Comparison of ENCODE assay signal across 7 cellular contexts in genomic region chr9:36728651-36729520, GRCh38.
DNase-seq lines count a peak whose midpoint lies in the region; ATAC-seq and TF ChIP-seq lines count a peak whose summit lies in the region.

No MANE protein-coding gene starts in this region.

- no TSS peak for BruUV-seq in PC-3 (replicated peaks; lab: Mats Ljungman, UMichigan)

- H3K36me3 ChIP-seq in PC-3 (ENCODE audit: low read depth, low read length) (no peaks in the 10 kb centered on the region), trophoblast cell (ENCODE audit: control insufficient read depth in 1 of 2, insufficient read depth in 2 of 2, low read length in 2 of 2) (no peaks in the 10 kb centered on the region)

- no peaks in the 10 kb centered on the region for H4K20me1 ChIP-seq in PC-3 (ENCODE audit: low read length)

- H3K79me1 ChIP-seq in trophoblast cell (ENCODE audit: low read length) = no peaks in the 10 kb centered on the region

- no peak overlapping the region for H4K91ac ChIP-seq in trophoblast cell (ENCODE audit: low read depth, low read length)

- H3K4me2 ChIP-seq in PC-3 (ENCODE audit: low read length) (no peak overlapping the region), trophoblast cell (ENCODE audit: low read length) (no peak overlapping the region)

- H2AFZ ChIP-seq in PC-3 (ENCODE audit: low read length) = no peak overlapping the region
- no peak overlapping the region for H2AFZ ChIP-seq in trophoblast cell (ENCODE audit: insufficient read depth, low read length, poor library complexity)

- H3K18ac ChIP-seq in trophoblast cell (ENCODE audit: low read length) = no peak overlapping the region

- H3K9ac ChIP-seq in PC-3 (ENCODE audit: low read length) = no peak overlapping the region
- no peak overlapping the region for H3K9ac ChIP-seq in trophoblast cell (ENCODE audit: low read length)

- no peaks in the 10 kb centered on the region for H3K9me2 ChIP-seq in PC-3 (replicated peaks; ENCODE audit: low read length)

- H3K4me1 ChIP-seq in PC-3 (ENCODE audit: insufficient read depth, low read length) (no peaks in the 10 kb centered on the region), trophoblast cell (ENCODE audit: control insufficient read depth in 1 of 2, insufficient read depth in 2 of 2, low read length in 2 of 2) (peaks cover 3 to 4% of the 10 kb centered on the region in 2 experiments)

- no peak overlapping the region for H3K23ac ChIP-seq in trophoblast cell (ENCODE audit: low read length)

- no peak overlapping the region for H2BK12ac ChIP-seq in trophoblast cell (ENCODE audit: low read length)

- no peak overlapping the region for H2AK5ac ChIP-seq in trophoblast cell (ENCODE audit: low read length)

- peak; percentile 92 for TF ChIP-seq CTCF in GM12865 (IDR thresholded peaks at IDR 0.05; ENCODE audit: insufficient read depth, low read depth, low read length, missing control alignments)
- peak; percentile 76 for TF ChIP-seq CTCF in PC-3 (conservative IDR thresholded peaks at IDR 0.05; ENCODE audit: low read depth, low read length)

- H3K9me3 ChIP-seq in PC-3 (ENCODE audit: low read length) (no peaks in the 10 kb centered on the region), trophoblast cell (ENCODE audit: insufficient read depth, low read depth, low read length) (peaks cover 1% of the 10 kb centered on the region)

- H3K79me2 ChIP-seq in PC-3 (ENCODE audit: low read length) = no peaks in the 10 kb centered on the region
- H3K79me2 ChIP-seq in trophoblast cell (ENCODE audit: control insufficient read depth, insufficient read depth, low read length, poor library complexity) = no peaks in the 10 kb centered on the region

- CTCF ChIA-PET in PC-3 (lab: Charles Lee) = interaction anchor here (0.6 to 1.1 kb wide), 2 partner anchors 96 to 166 kb away, joined by 3 to 10 read pairs; no protein-coding TSS in a partner anchor

- POLR2A ChIA-PET in PC-3 (lab: Charles Lee; ENCODE audit: unreplicated experiment) = no interaction called here

- intact Hi-C loops in PC-3 (cut with micrococcal nuclease) = loop anchor here (2.0 kb wide), 1 partner anchor 96 kb away; no protein-coding TSS in a partner anchor

- no peak overlapping the region for H3K4ac ChIP-seq in trophoblast cell (ENCODE audit: low read depth, low read length)

- H3K27me3 ChIP-seq in PC-3 (ENCODE audit: low read length) = no peaks in the 10 kb centered on the region
- H3K27me3 ChIP-seq in trophoblast cell (ENCODE audit: insufficient read depth, low read length) = no peaks in the 10 kb centered on the region

- no peak overlapping the region for H4K12ac ChIP-seq in trophoblast cell (ENCODE audit: low read depth, low read length)

- no peak overlapping the region for H4K8ac ChIP-seq in trophoblast cell (ENCODE audit: low read depth, low read length)

- WGBS in trophoblast cell (ENCODE audit: extremely low coverage, insufficient coverage, insufficient read length) = no CpG with 5 or more reads among the region's 5 CpGs

- H3K27ac ChIP-seq in PC-3 (ENCODE audit: low read length) (no peak overlapping the region), trophoblast cell (ENCODE audit: low read depth, low read length) (no peak overlapping the region)

- no peak overlapping the region for H3K14ac ChIP-seq in trophoblast cell (ENCODE audit: low read length)

- H2BK120ac ChIP-seq in trophoblast cell (ENCODE audit: insufficient read depth, low read length, poor library complexity) = no peak overlapping the region

- no peak overlapping the region for H2BK5ac ChIP-seq in trophoblast cell (ENCODE audit: low read depth, low read length, poor library complexity)

- ATAC-seq in PC-3 (peak; percentile 62), GM19397 (IDR thresholded peaks at IDR 0.05; ENCODE audit: unreplicated experiment) (no peak)

- peak; percentile 80 for DNase-seq in GM12865 (ENCODE audit: low read depth)
- peak; percentile 78 for DNase-seq in HT1080 (ENCODE audit: low read depth)
- peak; percentile 72 for DNase-seq in PC-3
- DNase-seq in activated T-cell treated with anti-CD3 and anti-CD28 coated beads, Interleukin-2, amount 50 U/mL, for 48 hours = peak; percentile 80 to 82
- peak; percentile 40 for DNase-seq in fibroblast of the conjunctiva (ENCODE audit: low read depth)
- peak; percentile 81 to 93 for DNase-seq in trophoblast cell

- no peak overlapping the region for H3K4me3 ChIP-seq in GM12865 (ENCODE audit: low read depth, low read length)
- no peak overlapping the region for H3K4me3 ChIP-seq in PC-3 (ENCODE audit: low read length)
- no peak overlapping the region for H3K4me3 ChIP-seq in trophoblast cell (ENCODE audit: low read depth, low read length)

- H3F3A ChIP-seq in PC-3 (ENCODE audit: low read length, unreplicated experiment) = no peaks in the 10 kb centered on the region
